ENCODE assay signal across 2 cellular contexts in genomic region chr12:47903151-47903611, GRCh38.
TF ChIP-seq lines count a peak whose summit lies in the region.

No MANE protein-coding gene starts in this region.

TF ChIP-seq in Ishikawa, 13 proteins besides CTCF, POLR2A, EP300 and RAD21 (continued from another document):
- TF ChIP-seq REST (IDR thresholded peaks at IDR 0.05; ENCODE audit: low read depth), result peak; percentile 61

TF ChIP-seq in GM12878, 131 proteins besides CTCF, POLR2A, EP300 and RAD21 (continued from another document):
- TF ChIP-seq RELB (IDR thresholded peaks at IDR 0.05; ENCODE audit: low read depth) (0 out of 2 replicates have a peak, but pooled peaks have one; percentile 6), NFXL1 (IDR thresholded peaks at IDR 0.05; ENCODE audit: borderline replicate concordance) (no peak), EED (IDR thresholded peaks at IDR 0.05; ENCODE audit: low read depth) (0 out of 2 replicates have a peak, but pooled peaks have one; percentile 12), REST (IDR thresholded peaks at IDR 0.05; ENCODE audit: low read depth, low read length) (peak; percentile 67; the same call in 1 of the 2 replicates), TCF12 (IDR thresholded peaks at IDR 0.05; ENCODE audit: low read depth, low read length) (peak; percentile 78), ZZZ3 (IDR thresholded peaks at IDR 0.05; ENCODE audit: control insufficient read depth, insufficient read length, low read depth) (no peak), IRF4 (IDR thresholded peaks at IDR 0.05; ENCODE audit: low read depth, low read length) (peak; percentile 72; the same call in 1 of the 2 replicates), RUNX3 (IDR thresholded peaks at IDR 0.05; ENCODE audit: low read length) (peak; percentile 42), PAX8 (IDR thresholded peaks at IDR 0.05) (no peak), JUNB (IDR thresholded peaks at IDR 0.05) (peak; percentile 79), SMAD1 (IDR thresholded peaks at IDR 0.05; ENCODE audit: low read depth, partially characterized antibody) (peak; percentile 49)
TF ChIP-seq in GM12878: peak in this region for 8.
